Comparison of ENCODE assay signal across 3 cellular contexts in the genomic region with DNA sequence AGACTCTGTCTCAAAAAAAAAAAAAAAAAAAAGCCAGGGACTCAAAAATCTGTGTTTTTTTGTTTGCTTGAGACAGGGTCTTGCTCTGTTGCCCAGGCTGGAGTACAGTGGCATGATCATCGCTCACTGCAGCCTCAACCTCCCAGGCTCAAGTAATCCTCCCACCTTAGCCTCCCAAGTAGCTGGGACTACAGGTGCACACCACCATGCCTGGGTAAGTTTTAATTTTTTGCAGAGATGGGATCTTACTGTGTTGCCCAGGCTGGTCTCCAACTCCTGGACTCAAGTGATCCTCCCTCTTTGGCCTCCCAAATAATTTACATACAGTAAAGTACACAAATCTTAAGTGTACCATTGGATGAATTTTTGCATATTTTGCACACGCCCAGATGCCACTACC. TPM values are rescaled to one million over a fixed set of nuclear protein-coding genes. Genes with fewer than 3 reads are reported as not detected.
"Had no signal": no experiment of that assay in that cellular context is flagged by ENCODE, and none has a peak within 500 bp of the region (broad histone marks: within the 10 kb centered on the region; RNA-seq: fewer than 3 reads in every experiment).

No MANE protein-coding gene starts in this region.

RNA-seq across cellular contexts. Expression of gene OPRD1, which starts 20.0 kb away (rescaled TPM):
- total RNA-seq: M059J, MCF 10A, NCI-H460 had no signal
